Comparison of ENCODE assay signal across 8 cellular contexts in genomic region chr2:87485884-87486283, GRCh38.
A peak's percentile ranks its signal among the peaks of the same experiment; 100 is the strongest.
DNase-seq lines count a peak whose midpoint lies in the region; ATAC-seq and TF ChIP-seq lines count a peak whose summit lies in the region.
"Not testable (repeated sequence)": the region's sequence is repeated elsewhere in the genome, so short reads cannot be mapped to it uniquely, and the experiment has no call there.

No MANE protein-coding gene starts in this region.

- H3K36me3 ChIP-seq in breast epithelium, right lobe of liver: not testable (repeated sequence)

- H3K9me3 Mint-ChIP-seq in stimulated activated naive CD8-positive, alpha-beta T cell treated with anti-CD3 and anti-CD28 coated beads, Interleukin-15, amount 100 ng/mL, for 72 hours, result not testable (repeated sequence)

- not testable (repeated sequence) for H3K4me3 Mint-ChIP-seq in T-helper 17 cell; stimulated activated naive CD8-positive, alpha-beta T cell treated with anti-CD3 and anti-CD28 coated beads, Interleukin-15, amount 100 ng/mL, for 72 hours

- not testable (repeated sequence) for H3K27me3 ChIP-seq in breast epithelium, right lobe of liver

- H3K27ac ChIP-seq in breast epithelium (peak overlapping the region; percentile 75 to 80), right lobe of liver (peak overlapping the region; percentile 28 to 58 (median 53))

- peak overlapping the region in 1 of 3 donors; percentile 37 for H3K4me3 ChIP-seq in breast epithelium
- not testable (repeated sequence) for H3K4me3 ChIP-seq in right lobe of liver

- H3K36me3 Mint-ChIP-seq in T-helper 17 cell (ENCODE audit: low read depth), result not testable (repeated sequence)

- not testable (repeated sequence) for H3K4me1 ChIP-seq in breast epithelium, right lobe of liver

- not testable (repeated sequence) for H3K27me3 Mint-ChIP-seq in T-helper 17 cell; stimulated activated naive CD8-positive, alpha-beta T cell treated with anti-CD3 and anti-CD28 coated beads, Interleukin-15, amount 100 ng/mL, for 72 hours

- not testable (repeated sequence) for H3K4me1 Mint-ChIP-seq in T-helper 17 cell
- peaks cover 33% of the 10 kb centered on the region for H3K4me1 Mint-ChIP-seq in stimulated activated naive CD8-positive, alpha-beta T cell treated with anti-CD3 and anti-CD28 coated beads, Interleukin-15, amount 100 ng/mL, for 72 hours

- peak overlapping the region; percentile 82 for H3K27ac Mint-ChIP-seq in T-helper 17 cell
- not testable (repeated sequence) for H3K27ac Mint-ChIP-seq in stimulated activated naive CD8-positive, alpha-beta T cell treated with anti-CD3 and anti-CD28 coated beads, Interleukin-15, amount 100 ng/mL, for 72 hours

- not testable (repeated sequence) for DNase-seq in T-helper 17 cell; breast epithelium (ENCODE audit: low spot score in 2 of 2); right lobe of liver; stimulated activated naive CD8-positive, alpha-beta T cell treated with anti-CD3 and anti-CD28 coated beads, Interleukin-15, amount 100 ng/mL, for 72 hours

- intact Hi-C loops in breast epithelium (cut with DNase I; ENCODE audit: low total_unique reads); right lobe of liver (cut with DNase I): not testable (repeated sequence)

- ATAC-seq in GM18505 (IDR thresholded peaks at IDR 0.05; ENCODE audit: unreplicated experiment) (peak; percentile 91), GM21360 (IDR thresholded peaks at IDR 0.05; ENCODE audit: unreplicated experiment) (peak; percentile 85), HG02870 (IDR thresholded peaks at IDR 0.05; ENCODE audit: unreplicated experiment) (peak; percentile 84), HG03460 (IDR thresholded peaks at IDR 0.05; ENCODE audit: unreplicated experiment) (peak; percentile 91), T-helper 17 cell (peak; percentile 88), right lobe of liver (peak; percentile 94 to 99 (median 98))
- ATAC-seq in stimulated activated naive CD8-positive, alpha-beta T cell treated with anti-CD3 and anti-CD28 coated beads, Interleukin-15, amount 100 ng/mL, for 72 hours, result peak; percentile 84

- TF ChIP-seq CTCF in breast epithelium (IDR thresholded peaks at IDR 0.05); right lobe of liver (IDR thresholded peaks at IDR 0.05): not testable (repeated sequence)

- not testable (repeated sequence) for H3K9me3 ChIP-seq in T-helper 17 cell (ENCODE audit: control insufficient read depth, low read length, poor library complexity, severe bottlenecking); breast epithelium; right lobe of liver

- WGBS in right lobe of liver (ENCODE audit: insufficient coverage, low coverage, low lambda C conversion rate, missing lambda C conversion rate), result no CpG with 5 or more reads among the region's 10 CpGs

- not testable (repeated sequence) for TF ChIP-seq POLR2A in GM18505 (IDR thresholded peaks at IDR 0.05; ENCODE audit: borderline replicate concordance, extremely low read depth, insufficient read depth, insufficient read length); breast epithelium (IDR thresholded peaks at IDR 0.05); right lobe of liver (IDR thresholded peaks at IDR 0.05)
